Comparison of ENCODE assay signal across 24 cellular contexts in the genomic region with DNA sequence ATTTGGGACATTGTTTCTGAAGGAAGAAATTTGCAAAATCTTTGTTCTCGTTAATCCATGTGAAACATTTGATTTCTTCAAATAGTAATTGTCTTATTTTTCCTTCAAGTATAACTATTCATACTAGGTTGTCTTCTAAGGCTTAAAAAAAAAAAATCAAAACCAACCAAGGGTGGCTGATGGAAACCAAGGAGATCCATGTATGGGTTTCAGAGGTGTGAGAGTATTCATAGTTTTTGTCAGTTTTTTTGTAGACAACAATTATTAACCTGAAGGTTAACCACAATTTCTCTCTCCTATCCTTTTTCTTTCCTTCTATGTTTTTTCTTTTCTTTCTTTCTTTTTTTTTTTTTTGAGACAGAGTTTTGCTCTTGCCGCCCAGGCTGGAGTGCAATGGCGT.
"Had no signal": no experiment of that assay in that cellular context is flagged by ENCODE, and none has a peak within 500 bp of the region (broad histone marks: within the 10 kb centered on the region; RNA-seq: fewer than 3 reads in every experiment).

No MANE protein-coding gene starts in this region.

- H3K36me3 ChIP-seq: neural progenitor cell had no signal

- DNase-seq: activated B cell treated with CpG ODN at 0.5 μM for 24 hours; activated CD4-positive, alpha-beta T cell treated with anti-CD3 and anti-CD28 coated beads, Interleukin-2, amount 50 U/mL, for 1 hour; activated CD8-positive, alpha-beta T cell treated with anti-CD3 and anti-CD28 coated beads for 36 hours; activated naive CD4-positive, alpha-beta T cell; activated T-cell treated with anti-CD3 and anti-CD28 coated beads, Interleukin-2, amount 50 U/mL, for 48 hours; endodermal cell; foreskin keratinocyte; heart right ventricle; left lung; lower lobe of right lung; mesenchymal stem cell; natural killer cell; spleen; stimulated activated naive CD4-positive, alpha-beta T cell treated with Interleukin-2 at 50 U/mL for 16 hours had no signal

- H3K4me3 Mint-ChIP-seq: activated B cell treated with CpG ODN at 0.5 μM for 24 hours; activated CD8-positive, alpha-beta T cell treated with anti-CD3 and anti-CD28 coated beads for 36 hours; central memory CD8-positive, alpha-beta T cell; dendritic cell treated with granulocyte-macrophage colony-stimulating factor and Interleukin-4, amounts not matched to agents 40 ng/mL and 50 ng/mL, for 4 days; endodermal cell; natural killer cell; neural progenitor cell had no signal

- H3K27me3 Mint-ChIP-seq: activated B cell treated with CpG ODN at 0.5 μM for 24 hours; activated CD8-positive, alpha-beta T cell treated with anti-CD3 and anti-CD28 coated beads for 36 hours; central memory CD8-positive, alpha-beta T cell; dendritic cell treated with granulocyte-macrophage colony-stimulating factor and Interleukin-4, amounts not matched to agents 40 ng/mL and 50 ng/mL, for 4 days had no signal

- H3K9me3 ChIP-seq: heart right ventricle, left lung, lower lobe of right lung, right atrium auricular region, spleen, tibial nerve had no signal

- H3K4me3 ChIP-seq: heart right ventricle, left lung, lower lobe of right lung, neural progenitor cell, right atrium auricular region, spleen, tibial nerve had no signal

- FAIRE-seq: bronchial epithelial cell, islet of Langerhans had no signal

- H3K36me3 Mint-ChIP-seq: natural killer cell had no signal

- H3K27me3 ChIP-seq: foreskin keratinocyte, heart right ventricle, left lung, neural progenitor cell, right atrium auricular region, spleen, tibial nerve had no signal

- ATAC-seq: activated CD8-positive, alpha-beta T cell treated with anti-CD3 and anti-CD28 coated beads for 36 hours; activated naive CD4-positive, alpha-beta T cell treated with anti-CD3 and anti-CD28 coated beads, Interleukin-2, amount 50 U/mL, for 72 hours; esophagus mucosa; foreskin keratinocyte; heart right ventricle; left lung; lower lobe of right lung; natural killer cell had no signal

- H3K9me3 Mint-ChIP-seq: activated naive CD4-positive, alpha-beta T cell treated with anti-CD3 and anti-CD28 coated beads, Interleukin-2, amount 50 U/mL, for 72 hours; activated T-helper 2 cell treated with anti-CD3 and anti-CD28 coated beads, Interferon-gamma antibody, Interleukin-2, Interleukin-4, amounts not matched to agents 10 μg/mL and 5 μg/mL and 100 μg/mL, durations not matched to agents 14 hours and 24 hours and 36 hours; central memory CD8-positive, alpha-beta T cell; dendritic cell treated with granulocyte-macrophage colony-stimulating factor and Interleukin-4, amounts not matched to agents 40 ng/mL and 50 ng/mL, for 4 days; natural killer cell had no signal

- H3K27ac Mint-ChIP-seq: activated B cell treated with CpG ODN at 0.5 μM for 24 hours; activated CD8-positive, alpha-beta T cell treated with anti-CD3 and anti-CD28 coated beads for 36 hours; activated naive CD4-positive, alpha-beta T cell treated with anti-CD3 and anti-CD28 coated beads, Interleukin-2, amount 50 U/mL, for 72 hours; activated T-helper 2 cell treated with anti-CD3 and anti-CD28 coated beads, Interferon-gamma antibody, Interleukin-2, Interleukin-4, amounts not matched to agents 10 μg/mL and 5 μg/mL and 100 μg/mL, durations not matched to agents 14 hours and 24 hours and 36 hours; dendritic cell treated with granulocyte-macrophage colony-stimulating factor and Interleukin-4, amounts not matched to agents 40 ng/mL and 50 ng/mL, for 4 days; endodermal cell; neural progenitor cell had no signal

- H3K27ac ChIP-seq: foreskin keratinocyte, heart right ventricle, left lung, lower lobe of right lung, neural progenitor cell, right atrium auricular region, spleen, tibial nerve had no signal
